ENCODE assay signal across 11 cellular contexts in the genomic region with DNA sequence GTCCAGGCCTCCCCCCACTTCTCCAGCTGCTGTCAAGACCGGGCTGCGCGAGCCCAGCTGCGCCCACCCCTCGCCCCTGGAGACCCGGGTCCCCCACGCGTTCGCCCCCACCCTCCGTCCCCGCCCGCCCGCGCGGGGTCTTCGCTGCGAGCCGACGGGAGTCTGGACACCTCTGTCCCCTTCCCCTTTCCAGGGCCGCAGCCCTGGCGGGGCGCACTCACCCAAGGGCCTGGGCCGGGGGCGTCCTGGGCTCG. TPM values are rescaled to one million over a fixed set of nuclear protein-coding genes. Genes with fewer than 3 reads are reported as not detected.
DNase-seq lines count a peak whose midpoint lies in the region; TF ChIP-seq lines count a peak whose summit lies in the region.
"Had no signal": no experiment of that assay in that cellular context is flagged by ENCODE, and none has a peak within 500 bp of the region (broad histone marks: within the 10 kb centered on the region; RNA-seq: fewer than 3 reads in every experiment).

No MANE protein-coding gene starts in this region.

- H3K4me1 Mint-ChIP-seq in activated CD4-positive, alpha-beta T cell treated with anti-CD3 and anti-CD28 coated beads, Interleukin-2, amount 10 ng/mL, durations not matched to agents 24 days and 14 days: peaks cover 12% of the 10 kb centered on the region
- peaks cover 86% of the 10 kb centered on the region for H3K4me1 Mint-ChIP-seq in brain

- TF ChIP-seq CTCF in brain (conservative IDR thresholded peaks at IDR 0.05) (no peak), kidney epithelial cell (IDR thresholded peaks at IDR 0.05; ENCODE audit: insufficient read depth, low read length, poor library complexity, severe bottlenecking) (no peak)

- no peaks in the 10 kb centered on the region for H3K36me3 ChIP-seq in kidney epithelial cell (ENCODE audit: control insufficient read depth, insufficient read depth, low read length)

- peak overlapping the region; percentile 74 for H3K4me3 Mint-ChIP-seq in activated CD4-positive, alpha-beta T cell treated with anti-CD3 and anti-CD28 coated beads, Interleukin-2, amount 10 ng/mL, durations not matched to agents 24 days and 14 days
- peak overlapping the region in 3 of 5 experiments; percentile 40 to 77 (median 70) for H3K4me3 Mint-ChIP-seq in brain

- no peaks in the 10 kb centered on the region for H3K9me3 Mint-ChIP-seq in activated CD4-positive, alpha-beta T cell treated with anti-CD3 and anti-CD28 coated beads, Interleukin-2, amount 10 ng/mL, durations not matched to agents 24 days and 14 days
- peaks cover 0 to 3% (median 0%) of the 10 kb centered on the region in 5 experiments for H3K9me3 Mint-ChIP-seq in brain
- H3K9me3 Mint-ChIP-seq: stimulated activated naive B cell treated with anti-CD40 and anti-IgM and Interleukin-4, amounts not matched to agents 10 μg/mL and 1 μg/mL and 100 μg/mL, for 72 hours had no signal

- H3K36me3 Mint-ChIP-seq in activated CD4-positive, alpha-beta T cell treated with anti-CD3 and anti-CD28 coated beads, Interleukin-2, amount 10 ng/mL, durations not matched to agents 24 days and 14 days (ENCODE audit: low read depth): no peaks in the 10 kb centered on the region
- H3K36me3 Mint-ChIP-seq in brain: no peaks in the 10 kb centered on the region
- H3K36me3 Mint-ChIP-seq: stimulated activated naive B cell treated with anti-CD40 and anti-IgM and Interleukin-4, amounts not matched to agents 10 μg/mL and 1 μg/mL and 100 μg/mL, for 72 hours had no signal

- H3K27ac ChIP-seq in temporal lobe (ENCODE audit: low read depth, low read length): peak overlapping the region; percentile 69

- peaks cover 26% of the 10 kb centered on the region for H3K27me3 ChIP-seq in kidney epithelial cell (ENCODE audit: control insufficient read depth, insufficient read depth, low read length)

- H3K4me3 ChIP-seq in kidney epithelial cell (ENCODE audit: low read depth, low read length): peak overlapping the region; percentile 25

- intact Hi-C loops in activated CD4-positive, alpha-beta T cell treated with anti-CD3 and anti-CD28 coated beads, Interleukin-2, amount 10 ng/mL, durations not matched to agents 24 days and 14 days (cut with micrococcal nuclease): no loop called here

- no peak for DNase-seq in activated CD4-positive, alpha-beta T cell treated with anti-CD3 and anti-CD28 coated beads, Interleukin-2, amount 10 ng/mL, durations not matched to agents 24 days and 14 days
- DNase-seq in activated CD4-positive, alpha-beta T cell treated with anti-CD3 and anti-CD28 coated beads for 48 hours: no peak
- no peak for DNase-seq in kidney epithelial cell (ENCODE audit: low read depth)
- no peak for DNase-seq in activated CD4-positive, CD25-positive, alpha-beta regulatory T cell treated with anti-CD3 and anti-CD28 coated beads, Interleukin-2, amount 50 U/mL, for 72 hours
- DNase-seq in NCI-H146 (lab: John Stamatoyannopoulos, UW): no peak
- no peak for DNase-seq in amniotic stem cell (lab: John Stamatoyannopoulos, UW)
- DNase-seq: activated naive CD4-positive, alpha-beta T cell; NCI-H226; stimulated activated naive B cell treated with anti-CD40 and anti-IgM and Interleukin-4, amounts not matched to agents 10 μg/mL and 1 μg/mL and 100 μg/mL, for 72 hours had no signal

- H3K27me3 Mint-ChIP-seq in activated CD4-positive, alpha-beta T cell treated with anti-CD3 and anti-CD28 coated beads, Interleukin-2, amount 10 ng/mL, durations not matched to agents 24 days and 14 days: peaks cover 28% of the 10 kb centered on the region
- H3K27me3 Mint-ChIP-seq in brain: peaks cover 19% of the 10 kb centered on the region

- no peak overlapping the region for H3K27ac Mint-ChIP-seq in activated CD4-positive, alpha-beta T cell treated with anti-CD3 and anti-CD28 coated beads, Interleukin-2, amount 10 ng/mL, durations not matched to agents 24 days and 14 days
- H3K27ac Mint-ChIP-seq in brain: no peak overlapping the region
- H3K27ac Mint-ChIP-seq: stimulated activated naive B cell treated with anti-CD40 and anti-IgM and Interleukin-4, amounts not matched to agents 10 μg/mL and 1 μg/mL and 100 μg/mL, for 72 hours had no signal

RNA-seq across cellular contexts. Expression of a gene that starts 0.2 kb away (rescaled TPM):
- 0.42 and 0.71 TPM in 2 replicates for total RNA-seq in activated CD4-positive, alpha-beta T cell treated with anti-CD3 and anti-CD28 coated beads, Interleukin-2, amount 10 ng/mL, durations not matched to agents 24 days and 14 days
- polyA plus RNA-seq in brain (ENCODE audit: insufficient read depth, low read depth, low replicate concordance): 60.7 TPM
- total RNA-seq in kidney epithelial cell (7.1 and 9.0 TPM in 2 replicates), temporal lobe (22.6 TPM)
